In the genomic region with DNA sequence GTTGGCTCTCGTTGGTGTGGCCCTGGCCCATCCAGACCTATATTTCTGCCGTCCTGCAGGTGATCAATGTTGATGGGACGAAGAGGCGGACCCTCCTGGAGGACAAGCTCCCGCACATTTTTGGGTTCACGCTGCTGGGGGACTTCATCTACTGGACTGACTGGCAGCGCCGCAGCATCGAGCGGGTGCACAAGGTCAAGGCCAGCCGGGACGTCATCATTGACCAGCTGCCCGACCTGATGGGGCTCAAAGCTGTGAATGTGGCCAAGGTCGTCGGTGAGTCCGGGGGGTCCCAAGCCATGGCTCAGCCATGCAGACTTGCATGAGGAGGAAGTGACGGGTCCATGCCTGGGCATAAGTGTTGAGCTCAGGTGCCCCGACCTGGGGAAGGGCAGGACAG, we compare ENCODE assay signal across 29 cellular contexts.
"Had no signal": no experiment of that assay in that cellular context is flagged by ENCODE, and none has a peak within 500 bp of the region (broad histone marks: within the 10 kb centered on the region; RNA-seq: fewer than 3 reads in every experiment).

No MANE protein-coding gene starts in this region.

- FAIRE-seq: astrocyte, colon, endometrium, endothelial cell of umbilical vein had no signal

- H3K9me3 ChIP-seq: esophagus squamous epithelium had no signal

- DNase-seq: activated CD4-positive, alpha-beta memory T cell treated with anti-CD3 and anti-CD28 coated beads, Interleukin-2, amount 10 ng/mL, durations not matched to agents 7 days and 5 days; activated CD4-positive, alpha-beta T cell treated with anti-CD3 and anti-CD28 coated beads for 1 hour; activated CD4-positive, alpha-beta T cell treated with anti-CD3 and anti-CD28 coated beads for 4 hours; activated CD4-positive, alpha-beta T cell treated with anti-CD3 and anti-CD28 coated beads, Interleukin-2, amount 10 ng/mL, durations not matched to agents 7 days and 5 days; activated CD4-positive, alpha-beta T cell treated with anti-CD3 and anti-CD28 coated beads, Interleukin-2, amount 50 U/mL, for 4 hours; activated CD8-positive, alpha-beta memory T cell treated with anti-CD3 and anti-CD28 coated beads, Interleukin-2, amount 50 U/mL, for 48 hours; activated gamma-delta T cell treated with Interleukin-2 at 50 U/mL for 16 hours; activated naive CD4-positive, alpha-beta T cell treated with anti-CD3 and anti-CD28 coated beads, Interleukin-2, amount 50 U/mL, for 16 hours; activated naive CD4-positive, alpha-beta T cell treated with Interleukin-2 at 50 U/mL for 16 hours; activated T-cell treated with anti-CD3 and anti-CD28 coated beads for 4 hours; activated T-cell treated with anti-CD3 and anti-CD28 coated beads, Interleukin-2, amount 50 U/mL, for 24 hours; activated T-cell treated with anti-CD3 and anti-CD28 coated beads, Interleukin-2, amount 50 U/mL, for 72 hours; amniotic stem cell; anterior cingulate cortex; brain microvascular endothelial cell; caudate nucleus; cortex of kidney; effector CD8-positive, alpha-beta T cell; esophagus squamous epithelium; foreskin melanocyte; head of caudate nucleus; T-helper 1 cell; T-helper 17 cell; T1000 had no signal

- H3K4me3 ChIP-seq: esophagus squamous epithelium had no signal

- H3K27me3 ChIP-seq: brain microvascular endothelial cell, esophagus squamous epithelium had no signal

- H3K27ac ChIP-seq: brain microvascular endothelial cell, epithelial cell of prostate, esophagus squamous epithelium had no signal

- ATAC-seq: activated T-cell treated with anti-CD3 and anti-CD28 coated beads, Interleukin-2, amount 50 U/mL, for 72 hours; T-helper 17 cell had no signal
